ENCODE assay signal across 18 cellular contexts in genomic region chr2:67879586-67880290, GRCh38.
DNase-seq lines count a peak whose midpoint lies in the region; ATAC-seq and TF ChIP-seq lines count a peak whose summit lies in the region.
"Had no signal": no experiment of that assay in that cellular context is flagged by ENCODE, and none has a peak within 500 bp of the region (broad histone marks: within the 10 kb centered on the region; RNA-seq: fewer than 3 reads in every experiment).

No MANE protein-coding gene starts in this region.

- in situ Hi-C loops in astrocyte of the cerebellum (cut with HindIII; ENCODE audit: low sequenced_read_pairs), result no loop called here

- DNase-seq in DMS 273 treated with DMSO at 0.1 percent for 48 hours (lab: John Stamatoyannopoulos, UW) (peak; percentile 43), DMS 273 (lab: John Stamatoyannopoulos, UW; ENCODE audit: unreplicated experiment) (no peak), astrocyte of the cerebellum (ENCODE audit: low read depth) (peak; percentile 61), iris pigment epithelial cell (ENCODE audit: low read depth) (peak; percentile 62), globus pallidus (ENCODE audit: low spot score) (no peak)
- DNase-seq in NK-92 treated with Interleukin-12 subunit alpha and Interleukin-12 subunit beta, amount 100 ng/mL, for 24 hours (lab: John Stamatoyannopoulos, UW), result no peak
- DNase-seq in activated CD4-positive, alpha-beta T cell treated with anti-CD3 and anti-CD28 coated beads, Interleukin-2, amount 50 U/mL, for 4 hours, result no peak
- DNase-seq: adrenal gland; CD8-positive, alpha-beta memory T cell; GOT3; KBM-7; NCI-H1417 treated with DMSO at 0.1 percent for 48 hours; NCI-H510A treated with DMSO at 0.1 percent for 48 hours; nephron progenitor cell; stimulated activated naive CD8-positive, alpha-beta T cell treated with anti-CD3 and anti-CD28 coated beads, Interleukin-15, amount 100 ng/mL, for 72 hours had no signal

- no peak for TF ChIP-seq CTCF in astrocyte of the cerebellum (IDR thresholded peaks at IDR 0.05; ENCODE audit: low read depth, low read length, missing control alignments)

- H3K4me3 ChIP-seq in astrocyte of the cerebellum (ENCODE audit: low read depth, low read length), result no peak overlapping the region
- H3K4me3 ChIP-seq: adrenal gland had no signal

- no peak for ATAC-seq in GM19328 (IDR thresholded peaks at IDR 0.05; ENCODE audit: unreplicated experiment)
- ATAC-seq: activated CD4-positive, CD25-positive, alpha-beta regulatory T cell treated with anti-CD3 and anti-CD28 coated beads, Interleukin-2, amount 50 U/mL, for 24 hours; left lobe of liver; stimulated activated naive CD8-positive, alpha-beta T cell treated with anti-CD3 and anti-CD28 coated beads, Interleukin-15, amount 100 ng/mL, for 72 hours had no signal

Comparison
In these comparisons a context has a peak if more than half of its experiments do, and no peak if none do; other contexts are left out.
1. DNase-seq: peak in DMS 273 treated with DMSO at 0.1 percent for 48 hours (single experiment), astrocyte of the cerebellum (single experiment) and iris pigment epithelial cell (single experiment); none in DMS 273 (single experiment), NK-92 treated with Interleukin-12 subunit alpha and Interleukin-12 subunit beta, amount 100 ng/mL, for 24 hours (single experiment), activated CD4-positive, alpha-beta T cell treated with anti-CD3 and anti-CD28 coated beads, Interleukin-2, amount 50 U/mL, for 4 hours (0 of 2) and globus pallidus (single experiment).